Comparison of ENCODE assay signal across 1 cellular context in the genomic region with DNA sequence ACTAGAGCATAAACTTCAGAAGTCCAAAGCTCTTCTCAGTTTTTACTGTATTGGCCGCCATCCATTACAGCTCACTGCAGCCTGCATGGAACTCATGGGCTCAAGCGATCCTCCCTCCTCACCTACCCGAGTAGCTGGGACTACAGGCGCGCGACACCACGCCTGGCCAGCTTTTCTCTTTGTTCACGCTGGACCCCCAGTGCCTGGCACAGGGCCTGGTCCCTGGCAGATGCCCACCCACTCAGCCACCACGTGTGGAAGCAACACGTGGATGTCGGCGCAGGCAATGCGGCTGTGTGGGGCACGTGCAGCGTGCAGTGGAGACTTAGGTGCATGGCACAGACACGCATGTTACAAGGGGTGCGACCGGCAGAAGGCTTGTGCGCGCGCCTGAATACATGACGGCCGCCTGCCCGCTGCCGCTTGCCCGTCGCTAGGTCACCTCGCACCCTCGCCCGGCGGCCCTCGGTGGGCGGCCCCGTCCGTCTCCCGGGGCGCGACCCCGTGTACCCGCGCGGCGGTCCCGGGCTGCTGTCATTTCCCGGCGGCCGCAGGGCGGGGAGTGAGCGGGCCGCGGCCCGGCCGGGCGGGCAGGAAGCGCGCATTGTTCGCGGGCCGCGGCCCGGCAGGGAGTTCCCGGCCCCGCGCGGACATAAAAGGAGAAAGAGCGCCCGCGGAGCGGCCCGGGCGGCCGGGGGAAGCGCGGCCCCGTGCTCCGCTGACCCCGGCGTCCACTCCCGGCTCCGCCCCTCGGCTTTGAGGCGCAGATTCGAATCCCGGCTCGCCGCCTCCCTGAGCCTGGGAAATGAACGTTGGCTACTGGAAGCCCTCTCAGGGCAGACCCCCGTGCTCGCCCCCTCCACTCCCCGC.
TF ChIP-seq lines count a peak whose summit lies in the region.

No MANE protein-coding gene starts in this region.

TF ChIP-seq in HepG2, 621 proteins besides CTCF, POLR2A, EP300 and RAD21 (continued from another document and continues in another):
- TF ChIP-seq, protein P1, sequence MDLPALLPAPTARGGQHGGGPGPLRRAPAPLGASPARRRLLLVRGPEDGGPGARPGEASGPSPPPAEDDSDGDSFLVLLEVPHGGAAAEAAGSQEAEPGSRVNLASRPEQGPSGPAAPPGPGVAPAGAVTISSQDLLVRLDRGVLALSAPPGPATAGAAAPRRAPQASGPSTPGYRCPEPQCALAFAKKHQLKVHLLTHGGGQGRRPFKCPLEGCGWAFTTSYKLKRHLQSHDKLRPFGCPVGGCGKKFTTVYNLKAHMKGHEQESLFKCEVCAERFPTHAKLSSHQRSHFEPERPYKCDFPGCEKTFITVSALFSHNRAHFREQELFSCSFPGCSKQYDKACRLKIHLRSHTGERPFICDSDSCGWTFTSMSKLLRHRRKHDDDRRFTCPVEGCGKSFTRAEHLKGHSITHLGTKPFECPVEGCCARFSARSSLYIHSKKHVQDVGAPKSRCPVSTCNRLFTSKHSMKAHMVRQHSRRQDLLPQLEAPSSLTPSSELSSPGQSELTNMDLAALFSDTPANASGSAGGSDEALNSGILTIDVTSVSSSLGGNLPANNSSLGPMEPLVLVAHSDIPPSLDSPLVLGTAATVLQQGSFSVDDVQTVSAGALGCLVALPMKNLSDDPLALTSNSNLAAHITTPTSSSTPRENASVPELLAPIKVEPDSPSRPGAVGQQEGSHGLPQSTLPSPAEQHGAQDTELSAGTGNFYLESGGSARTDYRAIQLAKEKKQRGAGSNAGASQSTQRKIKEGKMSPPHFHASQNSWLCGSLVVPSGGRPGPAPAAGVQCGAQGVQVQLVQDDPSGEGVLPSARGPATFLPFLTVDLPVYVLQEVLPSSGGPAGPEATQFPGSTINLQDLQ (CRISPR knock-in tag; IDR thresholded peaks at IDR 0.05), result no peak
- TF ChIP-seq MNT (IDR thresholded peaks at IDR 0.05), result peak; percentile 95
- peak; percentile 12; the same call in 1 of the 2 replicates for TF ChIP-seq RARA (CRISPR knock-in tag; IDR thresholded peaks at IDR 0.05)
- no peak for TF ChIP-seq MIXL1 (CRISPR knock-in tag; IDR thresholded peaks at IDR 0.05)
- peak; percentile 83 for TF ChIP-seq DMAP1 (CRISPR knock-in tag; IDR thresholded peaks at IDR 0.05)
- TF ChIP-seq ZNF749 (CRISPR knock-in tag; IDR thresholded peaks at IDR 0.05; ENCODE audit: borderline replicate concordance), result no peak
- TF ChIP-seq ARNT (IDR thresholded peaks at IDR 0.05), result no peak
- TF ChIP-seq TGIF2 (CRISPR knock-in tag; IDR thresholded peaks at IDR 0.05), result no peak
- TF ChIP-seq, protein P2, sequence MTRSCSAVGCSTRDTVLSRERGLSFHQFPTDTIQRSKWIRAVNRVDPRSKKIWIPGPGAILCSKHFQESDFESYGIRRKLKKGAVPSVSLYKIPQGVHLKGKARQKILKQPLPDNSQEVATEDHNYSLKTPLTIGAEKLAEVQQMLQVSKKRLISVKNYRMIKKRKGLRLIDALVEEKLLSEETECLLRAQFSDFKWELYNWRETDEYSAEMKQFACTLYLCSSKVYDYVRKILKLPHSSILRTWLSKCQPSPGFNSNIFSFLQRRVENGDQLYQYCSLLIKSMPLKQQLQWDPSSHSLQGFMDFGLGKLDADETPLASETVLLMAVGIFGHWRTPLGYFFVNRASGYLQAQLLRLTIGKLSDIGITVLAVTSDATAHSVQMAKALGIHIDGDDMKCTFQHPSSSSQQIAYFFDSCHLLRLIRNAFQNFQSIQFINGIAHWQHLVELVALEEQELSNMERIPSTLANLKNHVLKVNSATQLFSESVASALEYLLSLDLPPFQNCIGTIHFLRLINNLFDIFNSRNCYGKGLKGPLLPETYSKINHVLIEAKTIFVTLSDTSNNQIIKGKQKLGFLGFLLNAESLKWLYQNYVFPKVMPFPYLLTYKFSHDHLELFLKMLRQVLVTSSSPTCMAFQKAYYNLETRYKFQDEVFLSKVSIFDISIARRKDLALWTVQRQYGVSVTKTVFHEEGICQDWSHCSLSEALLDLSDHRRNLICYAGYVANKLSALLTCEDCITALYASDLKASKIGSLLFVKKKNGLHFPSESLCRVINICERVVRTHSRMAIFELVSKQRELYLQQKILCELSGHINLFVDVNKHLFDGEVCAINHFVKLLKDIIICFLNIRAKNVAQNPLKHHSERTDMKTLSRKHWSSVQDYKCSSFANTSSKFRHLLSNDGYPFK (CRISPR knock-in tag; IDR thresholded peaks at IDR 0.05; ENCODE audit: borderline replicate concordance), result no peak
- no peak for TF ChIP-seq ISX (CRISPR knock-in tag; conservative IDR thresholded peaks at IDR 0.05)
- TF ChIP-seq ETS1 (CRISPR knock-in tag; IDR thresholded peaks at IDR 0.05), result peak; percentile 65; the same call in 1 of the 2 replicates
- TF ChIP-seq PHF8 (CRISPR knock-in tag; IDR thresholded peaks at IDR 0.05), result peak; percentile 53; the same call in 1 of the 2 replicates
- 0 out of 2 replicates have a peak, but pooled peaks have one; percentile 16 for TF ChIP-seq GPN1 (CRISPR knock-in tag; IDR thresholded peaks at IDR 0.05; ENCODE audit: borderline replicate concordance)
- peak; percentile 61; the same call in 1 of the 2 replicates for TF ChIP-seq FOXO1 (CRISPR knock-in tag; IDR thresholded peaks at IDR 0.05)
- no peak for TF ChIP-seq HHEX (CRISPR knock-in tag; IDR thresholded peaks at IDR 0.05)
- TF ChIP-seq SAP130 (CRISPR knock-in tag; IDR thresholded peaks at IDR 0.05; ENCODE audit: low read depth), result peak; percentile 30
- TF ChIP-seq PAXIP1 (CRISPR knock-in tag; conservative IDR thresholded peaks at IDR 0.05), result no peak
- no peak for TF ChIP-seq HNF1A (IDR thresholded peaks at IDR 0.05; ENCODE audit: low read depth)
- no peak for TF ChIP-seq HNF1A (CRISPR knock-in tag; IDR thresholded peaks at IDR 0.05; ENCODE audit: borderline replicate concordance)
- TF ChIP-seq TBX2 (CRISPR knock-in tag; IDR thresholded peaks at IDR 0.05; ENCODE audit: borderline replicate concordance), result 0 out of 2 replicates have a peak, but pooled peaks have one; percentile 26
- peak; percentile 52; the same call in 1 of the 2 replicates for TF ChIP-seq KDM2A (CRISPR knock-in tag; IDR thresholded peaks at IDR 0.05; ENCODE audit: borderline replicate concordance, low read depth)
- TF ChIP-seq ZNF737 (CRISPR knock-in tag; IDR thresholded peaks at IDR 0.05; ENCODE audit: borderline replicate concordance), result no peak
- TF ChIP-seq ZNF768 (CRISPR knock-in tag; IDR thresholded peaks at IDR 0.05), result peak; percentile 67
- no peak for TF ChIP-seq ZNF513 (CRISPR knock-in tag; conservative IDR thresholded peaks at IDR 0.05)
- no peak for TF ChIP-seq ZNF546 (CRISPR knock-in tag; conservative IDR thresholded peaks at IDR 0.05)
- no peak for TF ChIP-seq ZNF816 (CRISPR knock-in tag; IDR thresholded peaks at IDR 0.05; ENCODE audit: borderline replicate concordance)
- TF ChIP-seq CHD4 (IDR thresholded peaks at IDR 0.05; ENCODE audit: borderline replicate concordance, low read length), result no peak
- TF ChIP-seq ZNF780A (CRISPR knock-in tag; IDR thresholded peaks at IDR 0.05), result peak; percentile 48; the same call in 1 of the 2 replicates
- TF ChIP-seq GATAD2A (CRISPR knock-in tag; IDR thresholded peaks at IDR 0.05), result 0 out of 2 replicates have a peak, but pooled peaks have one; percentile 18
- TF ChIP-seq STAT6 (CRISPR knock-in tag; IDR thresholded peaks at IDR 0.05; ENCODE audit: borderline replicate concordance), result no peak
- 0 out of 2 replicates have a peak, but pooled peaks have one; percentile 31 for TF ChIP-seq ZNF205 (CRISPR knock-in tag; IDR thresholded peaks at IDR 0.05)
